In genomic region chr5:95959964-95960801, GRCh38 we compare ENCODE assay signal across 8 cellular contexts. TPM values are rescaled to one million over a fixed set of nuclear protein-coding genes. Genes with fewer than 3 reads are reported as not detected.
DNase-seq lines count a peak whose midpoint lies in the region; ATAC-seq, FAIRE-seq and TF ChIP-seq lines count a peak whose summit lies in the region.

No MANE protein-coding gene starts in this region.

- no peaks in the 10 kb centered on the region for H3K27me3 ChIP-seq in small intestine (ENCODE audit: control insufficient read depth in 2 of 2, insufficient read depth in 2 of 2, low read length in 2 of 2)

- no peak for FAIRE-seq in small intestine (lab: Jason Lieb, UNC)

- H3K36me3 Mint-ChIP-seq in brain, result no peaks in the 10 kb centered on the region

- no peaks in the 10 kb centered on the region for H3K9me3 ChIP-seq in small intestine (ENCODE audit: control insufficient read depth, low read depth)

- H3K27ac ChIP-seq in small intestine (ENCODE audit: low read depth in 1 of 2, low read length in 1 of 2), result peak overlapping the region; percentile 94 to 100

- no peak for ATAC-seq in GM18907 (IDR thresholded peaks at IDR 0.05; ENCODE audit: unreplicated experiment)

- H3K9me3 Mint-ChIP-seq in brain, result no peaks in the 10 kb centered on the region

- TF ChIP-seq CTCF in brain (conservative IDR thresholded peaks at IDR 0.05), result peak in 1 of 2 experiments; percentile 17

- DNase-seq in ELR (ENCODE audit: low read depth) (peak; percentile 66), NCI-H146 (lab: John Stamatoyannopoulos, UW) (peak; percentile 8), inferior parietal cortex (ENCODE audit: extremely low spot score) (peak; percentile 59), small intestine (peak; percentile 59), mucosa of gallbladder (ENCODE audit: low spot score) (no peak), AG08395 (ENCODE audit: low spot score) (no peak)

- peak overlapping the region; percentile 75 to 86 for H3K4me3 ChIP-seq in small intestine (ENCODE audit: low read depth in 1 of 2, low read length in 2 of 2)

- peak overlapping the region in 4 of 5 experiments; percentile 9 to 57 (median 39) for H3K27ac Mint-ChIP-seq in brain

- 6 to 17% (median 12%) methylated on average over 35 of the region's 35 CpGs for WGBS in small intestine, 3 donors

- H3K36me3 ChIP-seq in small intestine (ENCODE audit: control insufficient read depth in 2 of 2, insufficient read depth in 2 of 2, low read length in 2 of 2), result no peaks in the 10 kb centered on the region

- peaks cover 21% of the 10 kb centered on the region for H3K27me3 Mint-ChIP-seq in brain

- H3K4me1 ChIP-seq in small intestine (ENCODE audit: control insufficient read depth in 2 of 2, insufficient read depth in 1 of 2, low read depth in 1 of 2, low read length in 1 of 2), result peaks cover 4 to 13% of the 10 kb centered on the region in 2 donors

- peaks cover 41% of the 10 kb centered on the region for H3K4me1 Mint-ChIP-seq in brain

- peak overlapping the region; percentile 82 to 99 (median 87) for H3K4me3 Mint-ChIP-seq in brain

RNA-seq across cellular contexts. Expression of gene ELL2, which starts 1.5 kb away (rescaled TPM):
- polyA plus RNA-seq in brain (ENCODE audit: insufficient read depth, low read depth, low replicate concordance) (4.8 TPM), small intestine (10 to 100 TPM in 2 of 3 donors, 1 to 10 TPM in 1; 9.7 to 13.9 (median 10.5) TPM)
- 49.0 TPM for total RNA-seq in mucosa of gallbladder

Comparison
In these comparisons a context has a peak if more than half of its experiments do, and no peak if none do; other contexts are left out.
1. DNase-seq: peak in ELR (single experiment), NCI-H146 (single experiment), inferior parietal cortex (single experiment) and small intestine (single experiment); none in mucosa of gallbladder (single experiment) and AG08395 (single experiment).